15 cellular contexts compared by ENCODE assay signal in genomic region chr5:153476767-153477166, GRCh38. TPM values are rescaled to one million over a fixed set of nuclear protein-coding genes. Genes with fewer than 3 reads are reported as not detected.
DNase-seq lines count a peak whose midpoint lies in the region; ATAC-seq and TF ChIP-seq lines count a peak whose summit lies in the region.
"Had no signal": no experiment of that assay in that cellular context is flagged by ENCODE, and none has a peak within 500 bp of the region (broad histone marks: within the 10 kb centered on the region; RNA-seq: fewer than 3 reads in every experiment).

No MANE protein-coding gene starts in this region.

- no peaks in the 10 kb centered on the region for H3K36me3 Mint-ChIP-seq in activated T-cell treated with anti-CD3 and anti-CD28 coated beads, Interleukin-2, amount 50 U/mL, for 4 hours (ENCODE audit: insufficient read depth)

- no peak overlapping the region for H3K4me3 Mint-ChIP-seq in activated T-cell treated with anti-CD3 and anti-CD28 coated beads, Interleukin-2, amount 50 U/mL, for 4 hours
- H3K4me3 Mint-ChIP-seq: activated naive CD8-positive, alpha-beta T cell treated with anti-CD3 and anti-CD28 coated beads, Interleukin-2, amount 50 U/mL, for 24 hours; effector memory CD8-positive, alpha-beta T cell; neural crest cell had no signal

- H3K27me3 Mint-ChIP-seq in activated T-cell treated with anti-CD3 and anti-CD28 coated beads, Interleukin-2, amount 50 U/mL, for 4 hours (ENCODE audit: low read depth), result peaks cover 2% of the 10 kb centered on the region

- ATAC-seq in SK-N-SH treated with all-trans-retinoic acid at 6 μM for 48 hours (peak; percentile 70), omental fat pad (ENCODE audit: low FRiP score) (no peak)
- ATAC-seq in activated T-cell treated with anti-CD3 and anti-CD28 coated beads, Interleukin-2, amount 50 U/mL, for 4 hours, result no peak
- ATAC-seq: activated naive CD8-positive, alpha-beta T cell treated with anti-CD3 and anti-CD28 coated beads, Interleukin-2, amount 50 U/mL, for 24 hours; effector memory CD8-positive, alpha-beta T cell; stimulated activated naive CD8-positive, alpha-beta T cell treated with anti-CD3 and anti-CD28 coated beads, Interleukin-15, Interleukin-2, amounts not matched to agents 100 U/mL and 50 U/mL, for 24 hours had no signal

- no peaks in the 10 kb centered on the region for H3K4me1 Mint-ChIP-seq in activated T-cell treated with anti-CD3 and anti-CD28 coated beads, Interleukin-2, amount 50 U/mL, for 4 hours (ENCODE audit: low read depth)
- H3K4me1 Mint-ChIP-seq: activated naive CD8-positive, alpha-beta T cell treated with anti-CD3 and anti-CD28 coated beads, Interleukin-2, amount 50 U/mL, for 24 hours; neural crest cell had no signal

- H3K9me3 Mint-ChIP-seq in activated T-cell treated with anti-CD3 and anti-CD28 coated beads, Interleukin-2, amount 50 U/mL, for 4 hours, result no peaks in the 10 kb centered on the region

- TF ChIP-seq CTCF in omental fat pad (IDR thresholded peaks at IDR 0.05), result no peak

- DNase-seq in HCEC 1CT (peak; percentile 92), fibroblast of gingiva (ENCODE audit: low read depth) (peak; percentile 65), renal cortical epithelial cell (ENCODE audit: low read depth) (peak; percentile 96), CD1c-positive myeloid dendritic cell (ENCODE audit: extremely low spot score) (no peak), omental fat pad (ENCODE audit: low spot score) (no peak)
- no peak for DNase-seq in activated effector memory CD4-positive, alpha-beta T cell treated with anti-CD3 and anti-CD28 coated beads, Interleukin-2, amount 50 U/mL, for 16 hours
- DNase-seq in activated T-cell treated with anti-CD3 and anti-CD28 coated beads, Interleukin-2, amount 50 U/mL, for 4 hours, result no peak
- DNase-seq: activated naive CD8-positive, alpha-beta T cell treated with anti-CD3 and anti-CD28 coated beads, Interleukin-2, amount 50 U/mL, for 24 hours; effector memory CD8-positive, alpha-beta T cell; kidney; NCI-H2029; stimulated activated naive CD8-positive, alpha-beta T cell treated with anti-CD3 and anti-CD28 coated beads, Interleukin-15, Interleukin-2, amounts not matched to agents 100 U/mL and 50 U/mL, for 24 hours had no signal

TF ChIP-seq in SK-N-SH treated with all-trans-retinoic acid at 6 μM for 48 hours, 23 proteins besides CTCF, POLR2A, EP300 and RAD21:
- TF ChIP-seq, protein P1, sequence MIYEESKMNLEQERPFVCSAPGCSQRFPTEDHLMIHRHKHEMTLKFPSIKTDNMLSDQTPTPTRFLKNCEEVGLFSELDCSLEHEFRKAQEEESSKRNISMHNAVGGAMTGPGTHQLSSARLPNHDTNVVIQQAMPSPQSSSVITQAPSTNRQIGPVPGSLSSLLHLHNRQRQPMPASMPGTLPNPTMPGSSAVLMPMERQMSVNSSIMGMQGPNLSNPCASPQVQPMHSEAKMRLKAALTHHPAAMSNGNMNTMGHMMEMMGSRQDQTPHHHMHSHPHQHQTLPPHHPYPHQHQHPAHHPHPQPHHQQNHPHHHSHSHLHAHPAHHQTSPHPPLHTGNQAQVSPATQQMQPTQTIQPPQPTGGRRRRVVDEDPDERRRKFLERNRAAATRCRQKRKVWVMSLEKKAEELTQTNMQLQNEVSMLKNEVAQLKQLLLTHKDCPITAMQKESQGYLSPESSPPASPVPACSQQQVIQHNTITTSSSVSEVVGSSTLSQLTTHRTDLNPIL (CRISPR knock-in tag; IDR thresholded peaks at IDR 0.05; ENCODE audit: low read depth), result no peak
- TF ChIP-seq ZFP3 (CRISPR knock-in tag; IDR thresholded peaks at IDR 0.05), result no peak
- TF ChIP-seq BACH2 (CRISPR knock-in tag; IDR thresholded peaks at IDR 0.05; ENCODE audit: borderline replicate concordance), result no peak
- TF ChIP-seq TOX (CRISPR knock-in tag; IDR thresholded peaks at IDR 0.05; ENCODE audit: borderline replicate concordance), result no peak
- TF ChIP-seq ESRRG (CRISPR knock-in tag; IDR thresholded peaks at IDR 0.05), result no peak
- TF ChIP-seq POU6F1 (CRISPR knock-in tag; IDR thresholded peaks at IDR 0.05; ENCODE audit: borderline replicate concordance, low read depth), result no peak
- TF ChIP-seq ZNF70 (CRISPR knock-in tag; IDR thresholded peaks at IDR 0.05), result no peak
- no peak for TF ChIP-seq GLIS3 (CRISPR knock-in tag; IDR thresholded peaks at IDR 0.05)
- no peak for TF ChIP-seq TCF4 (CRISPR knock-in tag; IDR thresholded peaks at IDR 0.05; ENCODE audit: borderline replicate concordance)
- no peak for TF ChIP-seq ZC3H10 (CRISPR knock-in tag; IDR thresholded peaks at IDR 0.05)
- no peak for TF ChIP-seq PATZ1 (CRISPR knock-in tag; IDR thresholded peaks at IDR 0.05; ENCODE audit: borderline replicate concordance)
- TF ChIP-seq OSR1 (CRISPR knock-in tag; IDR thresholded peaks at IDR 0.05), result no peak
- no peak for TF ChIP-seq ZFP30 (CRISPR knock-in tag; IDR thresholded peaks at IDR 0.05)
- TF ChIP-seq, protein P2, sequence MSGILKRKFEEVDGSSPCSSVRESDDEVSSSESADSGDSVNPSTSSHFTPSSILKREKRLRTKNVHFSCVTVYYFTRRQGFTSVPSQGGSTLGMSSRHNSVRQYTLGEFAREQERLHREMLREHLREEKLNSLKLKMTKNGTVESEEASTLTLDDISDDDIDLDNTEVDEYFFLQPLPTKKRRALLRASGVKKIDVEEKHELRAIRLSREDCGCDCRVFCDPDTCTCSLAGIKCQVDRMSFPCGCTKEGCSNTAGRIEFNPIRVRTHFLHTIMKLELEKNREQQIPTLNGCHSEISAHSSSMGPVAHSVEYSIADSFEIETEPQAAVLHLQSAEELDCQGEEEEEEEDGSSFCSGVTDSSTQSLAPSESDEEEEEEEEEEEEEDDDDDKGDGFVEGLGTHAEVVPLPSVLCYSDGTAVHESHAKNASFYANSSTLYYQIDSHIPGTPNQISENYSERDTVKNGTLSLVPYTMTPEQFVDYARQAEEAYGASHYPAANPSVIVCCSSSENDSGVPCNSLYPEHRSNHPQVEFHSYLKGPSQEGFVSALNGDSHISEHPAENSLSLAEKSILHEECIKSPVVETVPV (CRISPR knock-in tag; IDR thresholded peaks at IDR 0.05), result no peak
- no peak for TF ChIP-seq SNAI2 (CRISPR knock-in tag; IDR thresholded peaks at IDR 0.05)
TF ChIP-seq in SK-N-SH treated with all-trans-retinoic acid at 6 μM for 48 hours: peak in this region for 0.

RNA-seq across cellular contexts. Expression of gene GRIA1, which starts 13.7 kb away (rescaled TPM):
- not detected in 2 replicates for total RNA-seq in renal cortical epithelial cell
- 1 to 10 TPM in 3 of 4 donors, not detected in 1; 1.7 to 9.6 (median 5.0) TPM for total RNA-seq in omental fat pad
- total RNA-seq in activated T-cell treated with anti-CD3 and anti-CD28 coated beads, Interleukin-2, amount 50 U/mL, for 4 hours, result not detected
- total RNA-seq: T-helper 2 cell treated with Interferon-gamma antibody and Interleukin-4, amounts not matched to agents 100 ng/mL and 5 ng/mL, for 36 hours had no signal

Comparison
In these comparisons a context has a peak if more than half of its experiments do, and no peak if none do; other contexts are left out.
1. DNase-seq: peak in HCEC 1CT (single experiment), fibroblast of gingiva (single experiment) and renal cortical epithelial cell (single experiment); none in CD1c-positive myeloid dendritic cell (single experiment), omental fat pad (single experiment), activated effector memory CD4-positive, alpha-beta T cell treated with anti-CD3 and anti-CD28 coated beads, Interleukin-2, amount 50 U/mL, for 16 hours (single experiment) and activated T-cell treated with anti-CD3 and anti-CD28 coated beads, Interleukin-2, amount 50 U/mL, for 4 hours (single experiment).